In the genomic region with DNA sequence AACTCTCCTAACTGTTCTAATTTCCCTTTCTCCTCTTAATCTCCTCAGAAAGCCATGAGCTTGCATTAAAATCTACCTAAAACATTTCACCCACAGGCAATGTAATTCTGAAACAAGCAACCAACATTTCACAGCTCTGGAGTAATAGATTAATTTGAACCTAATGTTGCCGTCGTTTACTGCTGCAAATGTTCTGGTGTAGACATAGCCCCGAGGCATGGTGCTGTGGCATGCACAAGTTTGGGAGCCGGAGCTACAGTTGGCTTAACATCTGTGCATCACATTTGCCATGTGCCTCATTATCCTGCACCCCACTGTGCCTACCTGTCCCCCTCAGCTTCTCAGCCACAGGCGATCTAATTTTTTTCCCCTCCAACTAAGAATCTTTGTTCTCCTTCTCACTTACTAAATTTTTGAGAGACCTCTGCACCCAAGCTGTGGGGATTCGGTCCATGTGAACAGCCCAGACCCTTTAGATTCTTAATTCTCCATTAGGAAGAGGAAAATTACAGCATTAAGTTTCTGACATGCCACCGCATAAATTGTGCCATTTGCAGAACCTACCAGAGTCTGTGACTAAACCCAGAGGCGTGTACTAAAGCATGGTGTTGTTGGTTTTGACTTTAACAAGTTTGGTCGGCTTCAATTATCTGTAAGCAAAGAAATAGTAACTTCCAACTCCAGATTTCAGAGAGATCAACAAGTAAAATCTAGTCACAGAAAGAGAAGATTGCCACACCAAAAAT, we compare ENCODE assay signal across 19 cellular contexts.
DNase-seq lines count a peak whose midpoint lies in the region; ATAC-seq and TF ChIP-seq lines count a peak whose summit lies in the region.
"Had no signal": no experiment of that assay in that cellular context is flagged by ENCODE, and none has a peak within 500 bp of the region (broad histone marks: within the 10 kb centered on the region; RNA-seq: fewer than 3 reads in every experiment).

No MANE protein-coding gene starts in this region.

- H3K36me3 ChIP-seq in cardiac muscle cell (no peaks in the 10 kb centered on the region), mesendoderm (ENCODE audit: control insufficient read depth, insufficient read depth, low read length) (no peaks in the 10 kb centered on the region), vagina (no peaks in the 10 kb centered on the region)
- H3K36me3 ChIP-seq: heart left ventricle, right lobe of liver had no signal

- H3K4me2 ChIP-seq in mesendoderm (ENCODE audit: low read length), result no peak overlapping the region

- H3K79me1 ChIP-seq in mesendoderm (ENCODE audit: low read length), result no peaks in the 10 kb centered on the region

- H3K56ac ChIP-seq in mesendoderm (ENCODE audit: low read length), result no peak overlapping the region

- DNase-seq in cardiac muscle cell (ENCODE audit: low read depth in 1 of 2, low spot score in 1 of 2), result no peak
- no peak for DNase-seq in right cardiac atrium
- DNase-seq in mesendoderm, result peak; percentile 16
- no peak for DNase-seq in vagina (ENCODE audit: extremely low spot score in 2 of 2)
- no peak for DNase-seq in activated CD4-positive, alpha-beta T cell treated with anti-CD3 and anti-CD28 coated beads, Interleukin-2, amount 10 ng/mL, durations not matched to agents 24 days and 14 days
- no peak for DNase-seq in DMS153 treated with DMSO at 0.1 percent for 48 hours (lab: John Stamatoyannopoulos, UW; ENCODE audit: unreplicated experiment)
- DNase-seq in NCI-H2196 treated with DMSO at 0.1 percent for 48 hours (lab: John Stamatoyannopoulos, UW; ENCODE audit: unreplicated experiment), result no peak
- DNase-seq: activated B cell treated with CpG ODN at 0.5 μM for 24 hours; activated CD8-positive, alpha-beta T cell treated with anti-CD3 and anti-CD28 coated beads, Interleukin-2, amount 10 ng/mL, durations not matched to agents 7 days and 5 days; activated naive CD8-positive, alpha-beta T cell treated with anti-CD3 and anti-CD28 coated beads, Interleukin-2, amount 10 ng/mL, durations not matched to agents 7 days and 5 days; CD4-positive, alpha-beta memory T cell; heart left ventricle; NCI-H1048; NK-92 treated with Interleukin-12 subunit alpha and Interleukin-12 subunit beta, amount 100 ng/mL, for 24 hours; right lobe of liver; RPMI8226 had no signal

- peak overlapping the region in 3 of 5 experiments; percentile 23 to 69 (median 39) for H3K4me3 Mint-ChIP-seq in brain
- no peak overlapping the region for H3K4me3 Mint-ChIP-seq in activated CD4-positive, alpha-beta T cell treated with anti-CD3 and anti-CD28 coated beads, Interleukin-2, amount 10 ng/mL, durations not matched to agents 24 days and 14 days
- H3K4me3 Mint-ChIP-seq: activated B cell treated with CpG ODN at 0.5 μM for 24 hours; activated CD8-positive, alpha-beta T cell treated with anti-CD3 and anti-CD28 coated beads, Interleukin-2, amount 10 ng/mL, durations not matched to agents 7 days and 5 days; activated naive CD8-positive, alpha-beta T cell treated with anti-CD3 and anti-CD28 coated beads, Interleukin-2, amount 10 ng/mL, durations not matched to agents 7 days and 5 days; CD4-positive, alpha-beta memory T cell; stimulated activated naive CD8-positive, alpha-beta T cell treated with anti-CD3 and anti-CD28 coated beads, Interleukin-15, Interleukin-2, amounts not matched to agents 100 ng/mL and 50 ng/mL, for 24 hours had no signal

- peak overlapping the region in 2 of 5 experiments; percentile 32 to 81 for H3K27ac Mint-ChIP-seq in brain
- no peak overlapping the region for H3K27ac Mint-ChIP-seq in activated CD4-positive, alpha-beta T cell treated with anti-CD3 and anti-CD28 coated beads, Interleukin-2, amount 10 ng/mL, durations not matched to agents 24 days and 14 days
- H3K27ac Mint-ChIP-seq: activated B cell treated with CpG ODN at 0.5 μM for 24 hours; activated CD8-positive, alpha-beta T cell treated with anti-CD3 and anti-CD28 coated beads, Interleukin-2, amount 10 ng/mL, durations not matched to agents 7 days and 5 days; activated naive CD8-positive, alpha-beta T cell treated with anti-CD3 and anti-CD28 coated beads, Interleukin-2, amount 10 ng/mL, durations not matched to agents 7 days and 5 days; CD4-positive, alpha-beta memory T cell; stimulated activated naive CD8-positive, alpha-beta T cell treated with anti-CD3 and anti-CD28 coated beads, Interleukin-15, Interleukin-2, amounts not matched to agents 100 ng/mL and 50 ng/mL, for 24 hours had no signal

- peaks cover 27% of the 10 kb centered on the region for H3K27me3 Mint-ChIP-seq in brain
- H3K27me3 Mint-ChIP-seq in activated CD4-positive, alpha-beta T cell treated with anti-CD3 and anti-CD28 coated beads, Interleukin-2, amount 10 ng/mL, durations not matched to agents 24 days and 14 days, result peaks cover 29% of the 10 kb centered on the region

- no peak overlapping the region for H3K4ac ChIP-seq in mesendoderm (ENCODE audit: low read depth, low read length)

- no peak overlapping the region for H3K4me3 ChIP-seq in cardiac muscle cell
- no peak overlapping the region for H3K4me3 ChIP-seq in right cardiac atrium (ENCODE audit: low read length)
- no peak overlapping the region for H3K4me3 ChIP-seq in mesendoderm (ENCODE audit: low read length)
- no peak overlapping the region for H3K4me3 ChIP-seq in vagina
- H3K4me3 ChIP-seq: heart left ventricle, K562, right lobe of liver had no signal

- no peak overlapping the region for H4K5ac ChIP-seq in mesendoderm (ENCODE audit: low read length)

- H3K27ac ChIP-seq in cardiac muscle cell, result peak overlapping the region; percentile 95
- no peak overlapping the region for H3K27ac ChIP-seq in right cardiac atrium (ENCODE audit: low read length)
- no peak overlapping the region for H3K27ac ChIP-seq in mesendoderm (ENCODE audit: low read depth, low read length)
- H3K27ac ChIP-seq in vagina, result peak overlapping the region; percentile 60
- H3K27ac ChIP-seq: heart left ventricle, right lobe of liver had no signal

- no peak for TF ChIP-seq CTCF in cardiac muscle cell (IDR thresholded peaks at IDR 0.05; ENCODE audit: low read depth, low read length)
- no peak for TF ChIP-seq CTCF in brain (conservative IDR thresholded peaks at IDR 0.05)
- no peak for TF ChIP-seq CTCF in vagina (IDR thresholded peaks at IDR 0.05)

- peaks cover 37% of the 10 kb centered on the region for H3K4me1 ChIP-seq in cardiac muscle cell (ENCODE audit: low read depth)
- H3K4me1 ChIP-seq in right cardiac atrium (ENCODE audit: control insufficient read depth, insufficient read depth, low read length), result peaks cover 1% of the 10 kb centered on the region
- no peaks in the 10 kb centered on the region for H3K4me1 ChIP-seq in mesendoderm (ENCODE audit: control insufficient read depth, low read depth, low read length)
- peaks cover 29% of the 10 kb centered on the region for H3K4me1 ChIP-seq in vagina
- H3K4me1 ChIP-seq: right lobe of liver had no signal

- no peak for ATAC-seq in right cardiac atrium
- ATAC-seq: activated CD8-positive, alpha-beta T cell treated with anti-CD3 and anti-CD28 coated beads, Interleukin-2, amount 10 ng/mL, durations not matched to agents 7 days and 5 days; heart left ventricle; K562; right lobe of liver had no signal

- H3K79me2 ChIP-seq in mesendoderm (ENCODE audit: control insufficient read depth, insufficient read depth, low read length), result no peaks in the 10 kb centered on the region

- no peaks in the 10 kb centered on the region for H3K36me3 Mint-ChIP-seq in brain
- no peaks in the 10 kb centered on the region for H3K36me3 Mint-ChIP-seq in activated CD4-positive, alpha-beta T cell treated with anti-CD3 and anti-CD28 coated beads, Interleukin-2, amount 10 ng/mL, durations not matched to agents 24 days and 14 days (ENCODE audit: low read depth)
- H3K36me3 Mint-ChIP-seq: activated naive CD8-positive, alpha-beta T cell treated with anti-CD3 and anti-CD28 coated beads, Interleukin-2, amount 10 ng/mL, durations not matched to agents 7 days and 5 days; CD4-positive, alpha-beta memory T cell had no signal

- H3K27me3 ChIP-seq in cardiac muscle cell (no peaks in the 10 kb centered on the region), right cardiac atrium (ENCODE audit: control insufficient read depth, insufficient read depth) (no peaks in the 10 kb centered on the region), mesendoderm (ENCODE audit: insufficient read depth, low read length, poor library complexity) (no peaks in the 10 kb centered on the region), vagina (no peaks in the 10 kb centered on the region)
- H3K27me3 ChIP-seq: right lobe of liver had no signal

- H2BK120ac ChIP-seq in mesendoderm (ENCODE audit: low read depth, low read length), result no peak overlapping the region

- H3K9me3 ChIP-seq in cardiac muscle cell (ENCODE audit: low read depth), result no peaks in the 10 kb centered on the region
- no peaks in the 10 kb centered on the region for H3K9me3 ChIP-seq in right cardiac atrium (ENCODE audit: control insufficient read depth, low read length)
- H3K9me3 ChIP-seq in vagina, result no peaks in the 10 kb centered on the region
- H3K9me3 ChIP-seq: heart left ventricle, right lobe of liver had no signal

- H3K9me3 Mint-ChIP-seq in brain, result no peaks in the 10 kb centered on the region
- H3K9me3 Mint-ChIP-seq in activated CD4-positive, alpha-beta T cell treated with anti-CD3 and anti-CD28 coated beads, Interleukin-2, amount 10 ng/mL, durations not matched to agents 24 days and 14 days, result no peaks in the 10 kb centered on the region
- H3K9me3 Mint-ChIP-seq: activated B cell treated with CpG ODN at 0.5 μM for 24 hours; activated naive CD8-positive, alpha-beta T cell treated with anti-CD3 and anti-CD28 coated beads, Interleukin-2, amount 10 ng/mL, durations not matched to agents 7 days and 5 days; CD4-positive, alpha-beta memory T cell; stimulated activated naive CD8-positive, alpha-beta T cell treated with anti-CD3 and anti-CD28 coated beads, Interleukin-15, Interleukin-2, amounts not matched to agents 100 ng/mL and 50 ng/mL, for 24 hours had no signal

- H4K8ac ChIP-seq in mesendoderm (ENCODE audit: low read depth, low read length), result no peak overlapping the region

- 89% methylated on average over 9 of the region's 9 CpGs for WGBS in right cardiac atrium
- WGBS in mesendoderm (ENCODE audit: extremely low coverage, insufficient coverage, low lambda C conversion rate), result no CpG with 5 or more reads among the region's 9 CpGs

- no peak overlapping the region for H2BK5ac ChIP-seq in mesendoderm (ENCODE audit: low read length)

- H3K18ac ChIP-seq in mesendoderm (ENCODE audit: low read length), result no peak overlapping the region

- H3K23ac ChIP-seq in mesendoderm (ENCODE audit: low read length), result no peak overlapping the region

- no peak for TF ChIP-seq POLR2A in vagina (IDR thresholded peaks at IDR 0.05)

- no peak overlapping the region for H2AK5ac ChIP-seq in mesendoderm (ENCODE audit: low read length)

- H3K4me1 Mint-ChIP-seq in brain, result peaks cover 47% of the 10 kb centered on the region
- peaks cover 2% of the 10 kb centered on the region for H3K4me1 Mint-ChIP-seq in activated CD4-positive, alpha-beta T cell treated with anti-CD3 and anti-CD28 coated beads, Interleukin-2, amount 10 ng/mL, durations not matched to agents 24 days and 14 days

- H2BK15ac ChIP-seq in mesendoderm (replicated peaks; ENCODE audit: low read depth), result no peak overlapping the region

- intact Hi-C loops in right cardiac atrium (cut with DNase I) (loop anchor here in 1 of 4 donors (10.0 kb wide), 1 partner anchor 421 kb away; the partner anchor contains the start of gene MECOM), vagina (cut with DNase I) (no loop called here)
- intact Hi-C loops in activated CD4-positive, alpha-beta T cell treated with anti-CD3 and anti-CD28 coated beads, Interleukin-2, amount 10 ng/mL, durations not matched to agents 24 days and 14 days (cut with micrococcal nuclease), result no loop called here

- H3K9ac ChIP-seq in mesendoderm (ENCODE audit: low read length), result no peak overlapping the region

Comparison
In these comparisons a context has a peak if more than half of its experiments do, and no peak if none do; other contexts are left out.
1. H3K27ac ChIP-seq: peak in cardiac muscle cell (single experiment) and vagina (single experiment); none in right cardiac atrium (single experiment) and mesendoderm (single experiment).